1 cellular context compared by ENCODE assay signal in the genomic region with DNA sequence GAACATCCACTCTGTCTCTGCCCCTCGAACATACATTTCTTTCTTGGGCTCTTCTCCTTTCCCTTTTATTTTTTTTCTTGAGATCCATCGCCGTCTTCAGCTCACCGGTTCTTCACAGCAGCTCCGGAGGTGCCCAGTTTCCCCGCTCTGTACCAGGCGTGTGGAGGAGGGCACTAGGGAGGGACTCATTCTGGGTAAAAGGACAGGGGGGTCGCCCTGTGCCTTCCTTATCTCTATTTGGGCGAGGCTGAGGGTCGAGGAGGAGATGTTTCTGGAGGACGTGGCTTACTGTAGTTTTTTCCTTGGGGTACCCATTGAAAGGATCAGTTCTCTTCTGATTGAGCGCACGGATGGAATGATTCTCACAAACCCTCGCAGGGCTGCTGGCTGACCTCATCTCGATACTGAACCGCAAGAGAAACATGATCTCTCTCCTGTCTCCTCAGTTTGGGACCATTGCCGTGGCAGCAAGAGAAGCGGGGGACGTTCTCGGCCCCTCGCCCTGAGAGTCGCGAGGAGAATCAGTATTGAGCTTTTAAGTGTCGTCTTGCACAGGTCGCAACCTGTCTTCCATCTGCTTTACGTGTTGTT.
A peak's percentile ranks its signal among the peaks of the same experiment; 100 is the strongest.
TF ChIP-seq lines count a peak whose summit lies in the region.

No MANE protein-coding gene starts in this region.

TF ChIP-seq in HEK293, 187 proteins besides CTCF, POLR2A, EP300 and RAD21 (continued from another document):
- TF ChIP-seq ZNF280D (tag by site-specific recombination; IDR thresholded peaks at IDR 0.05) (0 out of 2 replicates have a peak, but pooled peaks have one; percentile 47), ZNF266 (tag by site-specific recombination; IDR thresholded peaks at IDR 0.05; ENCODE audit: low read depth) (no peak), ZNF324 (tag by site-specific recombination; IDR thresholded peaks at IDR 0.05) (0 out of 2 replicates have a peak, but pooled peaks have one; percentile 55), HIC1 (tag by site-specific recombination; IDR thresholded peaks at IDR 0.05) (peak; percentile 48; the same call in 1 of the 2 replicates), ZNF843 (tag by site-specific recombination; IDR thresholded peaks at IDR 0.05) (0 out of 2 replicates have a peak, but pooled peaks have one; percentile 44), ZNF654 (tag by site-specific recombination; IDR thresholded peaks at IDR 0.05; ENCODE audit: low read depth) (0 out of 2 replicates have a peak, but pooled peaks have one; percentile 8), ZNF501 (tag by site-specific recombination; IDR thresholded peaks at IDR 0.05) (peak; percentile 10; the same call in 1 of the 2 replicates), ZFP37 (tag by site-specific recombination; IDR thresholded peaks at IDR 0.05) (no peak), PRDM10 (tag by site-specific recombination; IDR thresholded peaks at IDR 0.05) (peak; percentile 77)
- TF ChIP-seq, protein P1, sequence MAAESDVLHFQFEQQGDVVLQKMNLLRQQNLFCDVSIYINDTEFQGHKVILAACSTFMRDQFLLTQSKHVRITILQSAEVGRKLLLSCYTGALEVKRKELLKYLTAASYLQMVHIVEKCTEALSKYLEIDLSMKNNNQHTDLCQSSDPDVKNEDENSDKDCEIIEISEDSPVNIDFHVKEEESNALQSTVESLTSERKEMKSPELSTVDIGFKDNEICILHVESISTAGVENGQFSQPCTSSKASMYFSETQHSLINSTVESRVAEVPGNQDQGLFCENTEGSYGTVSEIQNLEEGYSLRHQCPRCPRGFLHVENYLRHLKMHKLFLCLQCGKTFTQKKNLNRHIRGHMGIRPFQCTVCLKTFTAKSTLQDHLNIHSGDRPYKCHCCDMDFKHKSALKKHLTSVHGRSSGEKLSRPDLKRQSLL (tag by site-specific recombination; IDR thresholded peaks at IDR 0.05), result no peak
TF ChIP-seq in HEK293: peak in this region for 15.
